In the genomic region with DNA sequence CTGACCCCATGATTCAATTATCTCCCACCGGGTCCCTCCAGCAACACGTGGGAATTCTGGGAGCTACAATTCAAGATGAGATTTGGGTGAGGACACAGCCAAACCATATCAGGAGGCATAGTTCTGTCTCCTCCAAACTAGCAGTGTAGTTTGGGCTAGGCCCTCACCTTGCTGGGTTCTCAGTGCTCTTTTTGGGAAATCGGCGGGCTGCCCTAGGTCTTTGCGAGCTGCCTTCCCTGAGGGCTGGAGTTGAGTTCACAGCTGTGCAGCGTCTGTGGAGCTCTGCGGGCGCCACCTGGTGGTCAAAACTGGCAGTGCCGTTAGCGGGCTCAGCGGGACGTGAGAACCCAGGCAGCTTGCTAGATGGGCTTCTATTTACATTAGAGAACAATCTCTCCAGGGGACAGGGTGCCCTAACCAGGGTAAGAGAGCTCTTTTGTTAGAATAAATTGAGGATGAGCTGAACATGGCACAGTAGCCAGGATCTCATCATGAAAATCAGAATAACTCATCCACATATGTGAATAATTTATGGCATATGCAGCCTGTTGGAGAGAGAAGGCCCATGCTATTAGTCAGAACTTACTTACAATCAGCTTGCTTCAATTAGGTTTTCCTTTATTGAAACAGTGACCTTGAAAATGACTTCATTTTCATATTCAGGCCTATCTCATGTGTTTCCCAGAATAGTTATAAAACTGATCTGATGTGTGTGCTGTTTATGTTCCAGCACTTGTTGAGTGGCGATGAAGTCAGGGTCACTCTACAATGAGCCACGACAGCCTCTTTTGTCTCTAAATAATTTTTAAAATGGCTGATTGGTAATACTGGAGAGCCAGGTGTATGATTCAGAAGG, we compare ENCODE assay signal across 8 cellular contexts. TPM values are rescaled to one million over a fixed set of nuclear protein-coding genes. Genes with fewer than 3 reads are reported as not detected.
DNase-seq lines count a peak whose midpoint lies in the region; ATAC-seq and TF ChIP-seq lines count a peak whose summit lies in the region.

No MANE protein-coding gene starts in this region.

- in situ Hi-C loops in mammary epithelial cell (cut with MboI; ENCODE audit: low sequenced_read_pairs in 2 of 2) = loop anchor here (10.0 kb wide), 2 partner anchors 95 to 215 kb away; no protein-coding TSS in a partner anchor

- no peaks in the 10 kb centered on the region for H4K20me1 ChIP-seq in mammary epithelial cell (ENCODE audit: insufficient read depth, low read length)

- peak overlapping the region; percentile 75 for H2AFZ ChIP-seq in mammary epithelial cell (ENCODE audit: low read depth, low read length)

- peaks cover 8% of the 10 kb centered on the region; the same call in 1 of the 2 replicates for H3K4me1 Mint-ChIP-seq in WTC11

- H3K36me3 ChIP-seq in BE2C (no peaks in the 10 kb centered on the region), mammary epithelial cell (ENCODE audit: insufficient read depth, low read length) (no peaks in the 10 kb centered on the region)

- BruUV-seq in mammary epithelial cell (replicated peaks; lab: Mats Ljungman, UMichigan) = no TSS peak

- no peaks in the 10 kb centered on the region for H3K36me3 Mint-ChIP-seq in WTC11

- dilution Hi-C loops in mammary epithelial cell (cut with HindIII; ENCODE audit: low sequenced_read_pairs) = loop anchor here (25.0 kb wide), 1 partner anchor 227 kb away; no protein-coding TSS in a partner anchor

- DNase-seq in BE2C (peak; percentile 78), NCI-H2196 treated with DMSO at 0.1 percent for 48 hours (lab: John Stamatoyannopoulos, UW; ENCODE audit: unreplicated experiment) (peak; percentile 56), WTC11 (ENCODE audit: low spot score) (peak; percentile 94), mammary epithelial cell (peak; percentile 62), kidney tubule cell (ENCODE audit: low spot score) (peak; percentile 80)
- DNase-seq in stimulated activated CD4-positive, alpha-beta T cell treated with anti-CD3 and anti-CD28 coated beads, Interleukin-2, amount 100 ng/mL, for 4 hours (ENCODE audit: low read depth) = peak; percentile 76

- no peaks in the 10 kb centered on the region for H3K4me1 ChIP-seq in BE2C
- H3K4me1 ChIP-seq in mammary epithelial cell (ENCODE audit: insufficient read depth, low read length) = no peaks in the 10 kb centered on the region

- peaks cover 78% of the 10 kb centered on the region for H3K27me3 Mint-ChIP-seq in WTC11 (ENCODE audit: low read depth)

- H3K4me3 ChIP-seq in BE2C (ENCODE audit: low read depth, low read length) = no peak overlapping the region
- no peak overlapping the region for H3K4me3 ChIP-seq in mammary epithelial cell (replicated peaks in 1 of 3; ENCODE audit: insufficient read depth in 1 of 3, low read depth in 2 of 3, low read length in 3 of 3)

- H3K9me3 ChIP-seq in BE2C (no peaks in the 10 kb centered on the region), mammary epithelial cell (replicated peaks; ENCODE audit: insufficient read depth, low read length) (no peaks in the 10 kb centered on the region)

- no peak overlapping the region for H3K9ac ChIP-seq in mammary epithelial cell (ENCODE audit: insufficient read depth, low read length)

- POLR2A ChIA-PET in WTC11 (lab: Charles Lee) = interaction anchor here (1.0 kb wide), 1 partner anchor 182 kb away, joined by 3 read pairs; the partner anchor contains the start of gene TYMS

- intact Hi-C loops in mammary epithelial cell (cut with micrococcal nuclease) = loop anchor here (2.0 to 10.0 kb wide), 3 partner anchors 97 to 575 kb away; partner anchors contain the start of gene THOC1

- ATAC-seq in GM19023 (IDR thresholded peaks at IDR 0.05; ENCODE audit: unreplicated experiment) = peak; percentile 99
- ATAC-seq in HG03135 (IDR thresholded peaks at IDR 0.05; ENCODE audit: unreplicated experiment) = peak; percentile 96
- ATAC-seq in WTC11 = peak; percentile 94

- H3K4me3 Mint-ChIP-seq in WTC11 = no peak overlapping the region; the same call in 1 of the 2 replicates

- peak overlapping the region; percentile 47 for H3K4me2 ChIP-seq in mammary epithelial cell (ENCODE audit: insufficient read depth, low read depth, low read length)

- H3K27me3 ChIP-seq in BE2C (no peaks in the 10 kb centered on the region), mammary epithelial cell (ENCODE audit: insufficient read depth, low read length) (no peaks in the 10 kb centered on the region)

- TF ChIP-seq CTCF in BE2C (IDR thresholded peaks at IDR 0.05; ENCODE audit: low read depth, low read length) = peak; percentile 82
- peak; percentile 97 for TF ChIP-seq CTCF in WTC11 (IDR thresholded peaks at IDR 0.05)
- peak; percentile 97 to 99 for TF ChIP-seq CTCF in mammary epithelial cell (conservative IDR thresholded peaks at IDR 0.05 in 1 of 2, IDR thresholded peaks at IDR 0.05 in 1 of 2; ENCODE audit: extremely low read depth in 1 of 2, insufficient read depth in 1 of 2, low read depth in 1 of 2, low read length in 2 of 2)

- CTCF ChIA-PET in WTC11 (lab: Charles Lee) (interaction anchor here (0.6 to 3.1 kb wide), 49 partner anchors 9 to 572 kb away, joined by 3 to 45 read pairs (median 4); partner anchors contain the start of genes ADCYAP1, COLEC12, ENOSF1 and THOC1), mammary epithelial cell (lab: Charles Lee; ENCODE audit: low non-redundant PET) (interaction anchor here (0.5 to 1.2 kb wide), 7 partner anchors 77 to 559 kb away, joined by 3 to 9 read pairs (median 3); no protein-coding TSS in a partner anchor)

- no peak overlapping the region for H3K27ac Mint-ChIP-seq in WTC11

- H3K27ac ChIP-seq in mammary epithelial cell (ENCODE audit: insufficient read depth, low read depth, low read length) = no peak overlapping the region

- 15% methylated on average over 12 of the region's 14 CpGs for WGBS in mammary epithelial cell (ENCODE audit: low coverage, missing lambda C conversion rate)

- no peaks in the 10 kb centered on the region for H3K79me2 ChIP-seq in mammary epithelial cell (ENCODE audit: insufficient read depth, low read length)

- H3K9me3 Mint-ChIP-seq in WTC11 = no peaks in the 10 kb centered on the region

TF ChIP-seq in WTC11, 78 proteins besides CTCF, POLR2A, EP300 and RAD21:
- TF ChIP-seq ZNF423 (CRISPR knock-in tag; IDR thresholded peaks at IDR 0.05) (peak; percentile 93), PREB (CRISPR knock-in tag; IDR thresholded peaks at IDR 0.05; ENCODE audit: borderline replicate concordance) (no peak), ETV6 (CRISPR knock-in tag; IDR thresholded peaks at IDR 0.05) (0 out of 2 replicates have a peak, but pooled peaks have one; percentile 48), ZSCAN18 (CRISPR knock-in tag; IDR thresholded peaks at IDR 0.05) (no peak), ZNF219 (CRISPR knock-in tag; IDR thresholded peaks at IDR 0.05; ENCODE audit: borderline replicate concordance) (no peak), FOXK1 (CRISPR knock-in tag; IDR thresholded peaks at IDR 0.05) (peak; percentile 59; the same call in 1 of the 2 replicates), ZNF396 (CRISPR knock-in tag; IDR thresholded peaks at IDR 0.05; ENCODE audit: borderline replicate concordance) (no peak), TEAD1 (CRISPR knock-in tag; IDR thresholded peaks at IDR 0.05) (0 out of 2 replicates have a peak, but pooled peaks have one; percentile 43), FOXJ3 (CRISPR knock-in tag; IDR thresholded peaks at IDR 0.05; ENCODE audit: borderline replicate concordance) (0 out of 2 replicates have a peak, but pooled peaks have one; percentile 20)

RNA-seq across cellular contexts. Expression of gene YES1, which starts 27.4 kb away (rescaled TPM):
- not detected for polyA plus RNA-seq in BE2C (2012; ENCODE audit: insufficient read depth, insufficient read length, low read depth)
- total RNA-seq in WTC11 (2021) (89.7 to 113 TPM (median 96.6 TPM) in 3 replicates), mammary epithelial cell (100 to 1,000 TPM in 1 of 2 donors, 10 to 100 TPM in 1; 76.9 to 126 TPM)
- 23.1 TPM for polyA plus RNA-seq in mammary epithelial cell
- 33.9 TPM for polyA minus RNA-seq in mammary epithelial cell
